In the genomic region with DNA sequence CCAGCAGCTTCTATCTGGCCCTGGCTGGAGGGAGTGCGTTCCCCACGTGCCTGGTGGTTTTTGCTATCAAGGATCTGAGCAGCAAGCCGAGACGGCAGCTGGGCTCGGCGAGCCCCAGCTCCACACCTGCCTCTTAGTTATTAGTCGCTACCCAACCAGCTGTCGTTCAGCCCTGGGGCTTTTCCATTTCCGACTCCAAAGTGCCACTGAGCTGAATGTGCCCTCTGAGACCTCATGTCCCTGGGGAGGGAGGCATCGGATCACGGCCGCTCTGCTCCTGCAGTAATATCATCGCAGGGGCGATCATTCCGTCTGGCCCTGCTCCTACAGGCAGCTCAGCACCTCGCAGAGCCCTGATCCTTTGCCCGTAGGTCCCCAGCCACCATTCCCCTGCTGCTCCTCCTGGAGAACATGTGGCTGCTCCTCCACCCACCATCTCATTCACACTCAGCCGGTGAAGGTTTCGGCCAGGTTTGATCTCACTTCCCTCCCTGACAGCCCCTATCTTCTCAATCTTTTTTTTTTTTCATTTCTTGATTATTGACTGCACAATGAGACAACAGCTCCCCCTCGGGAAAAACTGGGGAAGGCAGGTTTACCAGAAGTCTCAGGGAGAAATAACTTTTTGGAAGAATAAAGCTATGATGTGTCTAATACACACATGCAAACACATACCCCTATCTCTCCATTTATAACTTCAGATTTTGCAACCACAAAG, we compare ENCODE assay signal across 8 cellular contexts.
A peak's percentile ranks its signal among the peaks of the same experiment; 100 is the strongest.
DNase-seq lines count a peak whose midpoint lies in the region; TF ChIP-seq lines count a peak whose summit lies in the region.

No MANE protein-coding gene starts in this region.

- no peak overlapping the region for H3K4me2 ChIP-seq in osteoblast (ENCODE audit: insufficient read depth, low read length)

- H3K36me3 ChIP-seq in osteoblast (ENCODE audit: insufficient read depth, low read length): peaks cover 19% of the 10 kb centered on the region

- H3K9me3 ChIP-seq in osteoblast (ENCODE audit: low read depth, low read length): no peaks in the 10 kb centered on the region

- peaks cover 4% of the 10 kb centered on the region for H3K27me3 Mint-ChIP-seq in brain

- H3K27me3 ChIP-seq in osteoblast (ENCODE audit: insufficient read depth, low read length): no peaks in the 10 kb centered on the region

- peaks cover 7% of the 10 kb centered on the region for H3K4me1 ChIP-seq in osteoblast (ENCODE audit: insufficient read depth, low read length)

- peaks cover 0 to 33% (median 9%) of the 10 kb centered on the region in 5 experiments for H3K9me3 Mint-ChIP-seq in brain

- peak; percentile 96 for DNase-seq in DMS 273 (lab: John Stamatoyannopoulos, UW; ENCODE audit: unreplicated experiment)
- peak; percentile 63 for DNase-seq in NCI-H187 treated with DMSO at 0.1 percent for 48 hours (lab: John Stamatoyannopoulos, UW)
- DNase-seq in osteoblast (ENCODE audit: insufficient read length, low spot score, missing footprints): peak; percentile 91
- no peak for DNase-seq in activated effector memory CD4-positive, alpha-beta T cell treated with Interleukin-2 at 50 U/mL for 16 hours
- no peak for DNase-seq in H4 (ENCODE audit: low spot score)
- no peak for DNase-seq in HuH-7 (ENCODE audit: low spot score)
- no peak for DNase-seq in A172 (ENCODE audit: low spot score)

- H3K4me3 ChIP-seq in osteoblast (ENCODE audit: insufficient read depth, low read length): no peak overlapping the region

- peaks cover 51% of the 10 kb centered on the region for H3K4me1 Mint-ChIP-seq in brain

- H3K36me3 Mint-ChIP-seq in brain: peaks cover 79% of the 10 kb centered on the region

- H3K4me3 Mint-ChIP-seq in brain: no peak overlapping the region

- H3K27ac ChIP-seq in osteoblast (ENCODE audit: low read depth, low read length): no peak overlapping the region

- H2AFZ ChIP-seq in osteoblast (ENCODE audit: low read length): no peak overlapping the region

- H4K20me1 ChIP-seq in osteoblast (ENCODE audit: insufficient read depth, low read length): peaks cover 36% of the 10 kb centered on the region

- TF ChIP-seq CTCF in brain (conservative IDR thresholded peaks at IDR 0.05) (peak; percentile 22 to 35), osteoblast (IDR thresholded peaks at IDR 0.05; ENCODE audit: extremely low read depth, low read depth, low read length) (peak; percentile 57)

- H3K79me2 ChIP-seq in osteoblast (ENCODE audit: insufficient read depth, low read length): peaks cover 81% of the 10 kb centered on the region

- H3K27ac Mint-ChIP-seq in brain: peak overlapping the region in 2 of 5 experiments; percentile 80 to 81

Comparison
In these comparisons a context has a peak if more than half of its experiments do, and no peak if none do; other contexts are left out.
1. DNase-seq: peak in DMS 273 (single experiment), NCI-H187 treated with DMSO at 0.1 percent for 48 hours (single experiment) and osteoblast (single experiment); none in activated effector memory CD4-positive, alpha-beta T cell treated with Interleukin-2 at 50 U/mL for 16 hours (single experiment), H4 (single experiment), HuH-7 (single experiment) and A172 (single experiment).